11 cellular contexts compared by ENCODE assay signal in genomic region chr1:177873238-177873637, GRCh38.
DNase-seq lines count a peak whose midpoint lies in the region; ATAC-seq, FAIRE-seq and TF ChIP-seq lines count a peak whose summit lies in the region.
"Had no signal": no experiment of that assay in that cellular context is flagged by ENCODE, and none has a peak within 500 bp of the region (broad histone marks: within the 10 kb centered on the region; RNA-seq: fewer than 3 reads in every experiment).

No MANE protein-coding gene starts in this region.

- TF ChIP-seq POLR2A in prostate gland (IDR thresholded peaks at IDR 0.05): no peak
- no peak for TF ChIP-seq POLR2A in sigmoid colon (IDR thresholded peaks at IDR 0.05)

- WGBS in prostate gland: 30% methylated on average over 5 of the region's 5 CpGs
- 13 to 36% methylated on average over 5 of the region's 5 CpGs for whole genome bisulfite sequencing in sigmoid colon, 2 donors

- H3K4me3 ChIP-seq in prostate gland: no peak overlapping the region
- H3K4me3 ChIP-seq in sigmoid colon: no peak overlapping the region
- H3K4me3 ChIP-seq: ascending aorta had no signal

- no peaks in the 10 kb centered on the region for H3K36me3 ChIP-seq in prostate gland
- no peaks in the 10 kb centered on the region for H3K36me3 ChIP-seq in sigmoid colon
- H3K36me3 ChIP-seq: ascending aorta, BE2C had no signal

- no peaks in the 10 kb centered on the region for H3K27me3 ChIP-seq in prostate gland (replicated peaks; ENCODE audit: insufficient read depth)
- H3K27me3 ChIP-seq in sigmoid colon: no peaks in the 10 kb centered on the region
- H3K27me3 ChIP-seq: ascending aorta, BE2C had no signal

- intact Hi-C loops in prostate gland (cut with DNase I) (no loop called here), sigmoid colon (cut with DNase I) (no loop called here)

- peak; percentile 44 for FAIRE-seq in urothelium cell line (lab: Jason Lieb, UNC)

- H3K9me3 ChIP-seq in prostate gland (no peaks in the 10 kb centered on the region), sigmoid colon (no peaks in the 10 kb centered on the region)
- H3K9me3 ChIP-seq: ascending aorta, BE2C had no signal

- DNase-seq in NCI-H2171 treated with DMSO at 0.1 percent for 48 hours (lab: John Stamatoyannopoulos, UW): peak; percentile 23
- no peak for DNase-seq in NCI-H2171 (lab: John Stamatoyannopoulos, UW)
- DNase-seq in hepatic stellate cell (ENCODE audit: low spot score): peak; percentile 54
- peak; percentile 49 for DNase-seq in urothelium cell line (ENCODE audit: low spot score)
- DNase-seq in prostate gland (ENCODE audit: low spot score): no peak
- DNase-seq in sigmoid colon: no peak
- DNase-seq: BE2C had no signal

- TF ChIP-seq CTCF in prostate gland (IDR thresholded peaks at IDR 0.05) (no peak), sigmoid colon (IDR thresholded peaks at IDR 0.05) (no peak)

- ATAC-seq in SK-N-SH treated with all-trans-retinoic acid at 6 μM for 48 hours (peak; percentile 74), GM21381 (IDR thresholded peaks at IDR 0.05; ENCODE audit: unreplicated experiment) (no peak)

- H3K27ac ChIP-seq in prostate gland (no peak overlapping the region), sigmoid colon (no peak overlapping the region)
- H3K27ac ChIP-seq: ascending aorta, parathyroid adenoma had no signal

- TF ChIP-seq EP300 in sigmoid colon (IDR thresholded peaks at IDR 0.05): no peak

- H3K4me1 ChIP-seq in prostate gland (replicated peaks): no peaks in the 10 kb centered on the region
- H3K4me1 ChIP-seq in sigmoid colon: no peaks in the 10 kb centered on the region
- H3K4me1 ChIP-seq: ascending aorta, BE2C, parathyroid adenoma had no signal

TF ChIP-seq in SK-N-SH treated with all-trans-retinoic acid at 6 μM for 48 hours, 23 proteins besides CTCF, POLR2A, EP300 and RAD21:
- TF ChIP-seq ZFP3 (CRISPR knock-in tag; IDR thresholded peaks at IDR 0.05): no peak
- no peak for TF ChIP-seq OSR1 (CRISPR knock-in tag; IDR thresholded peaks at IDR 0.05)
- TF ChIP-seq GLIS3 (CRISPR knock-in tag; IDR thresholded peaks at IDR 0.05): no peak
- TF ChIP-seq TSHZ2 (CRISPR knock-in tag; IDR thresholded peaks at IDR 0.05): no peak
- no peak for TF ChIP-seq TCF4 (CRISPR knock-in tag; IDR thresholded peaks at IDR 0.05; ENCODE audit: borderline replicate concordance)
- TF ChIP-seq CSRNP3 (CRISPR knock-in tag; IDR thresholded peaks at IDR 0.05): no peak
- no peak for TF ChIP-seq TOX (CRISPR knock-in tag; IDR thresholded peaks at IDR 0.05; ENCODE audit: borderline replicate concordance)
- TF ChIP-seq POU6F1 (CRISPR knock-in tag; IDR thresholded peaks at IDR 0.05; ENCODE audit: borderline replicate concordance, low read depth): no peak
- TF ChIP-seq CREB5 (CRISPR knock-in tag; IDR thresholded peaks at IDR 0.05; ENCODE audit: low read depth): no peak
- TF ChIP-seq ZNF70 (CRISPR knock-in tag; IDR thresholded peaks at IDR 0.05): no peak
- no peak for TF ChIP-seq CSDC2 (CRISPR knock-in tag; IDR thresholded peaks at IDR 0.05)
- TF ChIP-seq ARNTL (CRISPR knock-in tag; IDR thresholded peaks at IDR 0.05; ENCODE audit: borderline replicate concordance, low read depth): no peak
- no peak for TF ChIP-seq ESRRG (CRISPR knock-in tag; IDR thresholded peaks at IDR 0.05)
- no peak for TF ChIP-seq BACH2 (CRISPR knock-in tag; IDR thresholded peaks at IDR 0.05; ENCODE audit: borderline replicate concordance)
- no peak for TF ChIP-seq PPARA (CRISPR knock-in tag; IDR thresholded peaks at IDR 0.05; ENCODE audit: borderline replicate concordance)
- no peak for TF ChIP-seq ZNF8 (CRISPR knock-in tag; IDR thresholded peaks at IDR 0.05)
- no peak for TF ChIP-seq RARB (CRISPR knock-in tag; IDR thresholded peaks at IDR 0.05)

Comparison
In these comparisons a context has a peak if more than half of its experiments do, and no peak if none do; other contexts are left out.
1. DNase-seq: peak in NCI-H2171 treated with DMSO at 0.1 percent for 48 hours (single experiment), hepatic stellate cell (single experiment) and urothelium cell line (single experiment); none in NCI-H2171 (single experiment), prostate gland (single experiment) and sigmoid colon (single experiment).